Comparison of ENCODE assay signal across 28 cellular contexts in genomic region chr5:26940981-26941380, GRCh38.
DNase-seq lines count a peak whose midpoint lies in the region; ATAC-seq and TF ChIP-seq lines count a peak whose summit lies in the region.
"Had no signal": no experiment of that assay in that cellular context is flagged by ENCODE, and none has a peak within 500 bp of the region (broad histone marks: within the 10 kb centered on the region; RNA-seq: fewer than 3 reads in every experiment).

No MANE protein-coding gene starts in this region.

- no peak for TF ChIP-seq CTCF in RWPE2 (IDR thresholded peaks at IDR 0.05; ENCODE audit: poor library complexity, severe bottlenecking)
- no peak for TF ChIP-seq CTCF in Caco-2 (IDR thresholded peaks at IDR 0.05; ENCODE audit: insufficient read depth in 1 of 2, low read depth in 1 of 2, low read length in 1 of 2, severe bottlenecking in 1 of 2, unreplicated experiment in 1 of 2)

- intact Hi-C loops in Caco-2 (cut with micrococcal nuclease; ENCODE audit: unreplicated experiment): no loop called here

- peaks cover 17% of the 10 kb centered on the region for H3K4me1 ChIP-seq in RWPE2 (ENCODE audit: insufficient read depth, poor library complexity, severe bottlenecking)
- H3K4me1 ChIP-seq in neuronal stem cell (ENCODE audit: control insufficient read depth in 2 of 2, insufficient read depth in 1 of 2, low read depth in 1 of 2, low read length in 2 of 2): no peaks in the 10 kb centered on the region
- H3K4me1 ChIP-seq in Caco-2: no peaks in the 10 kb centered on the region
- H3K4me1 ChIP-seq: body of pancreas had no signal

- H3K18ac ChIP-seq in neuronal stem cell (ENCODE audit: low read length): no peak overlapping the region

- H3K27ac Mint-ChIP-seq in Caco-2 (ENCODE audit: unreplicated experiment): no peak overlapping the region
- H3K27ac Mint-ChIP-seq: activated naive CD8-positive, alpha-beta T cell treated with anti-CD3 and anti-CD28 coated beads, Interleukin-2, amount 10 ng/mL, durations not matched to agents 7 days and 5 days; CD4-positive, alpha-beta memory T cell; HFFc6; mesothelial cell of epicardium; natural killer cell; type B pancreatic cell; WTC11 had no signal

- no peak overlapping the region for H3K14ac ChIP-seq in neuronal stem cell (ENCODE audit: low read length)

- H3K4ac ChIP-seq in neuronal stem cell (ENCODE audit: low read length): no peak overlapping the region

- peak overlapping the region; percentile 14 for H2AFZ ChIP-seq in neuronal stem cell (ENCODE audit: low read length)

- ATAC-seq in RWPE2 (ENCODE audit: low read depth): peak; percentile 42; the same call in 1 of the 3 replicates
- no peak for ATAC-seq in esophagus mucosa
- no peak for ATAC-seq in HG03135 (IDR thresholded peaks at IDR 0.05; ENCODE audit: unreplicated experiment)
- ATAC-seq: body of pancreas, left lobe of liver, natural killer cell, WTC11 had no signal

- H3K9me3 ChIP-seq in RWPE2 (ENCODE audit: severe bottlenecking) (no peaks in the 10 kb centered on the region), neuronal stem cell (replicated peaks in 1 of 2; ENCODE audit: control insufficient read depth in 2 of 2, insufficient read depth in 1 of 2, low read depth in 1 of 2, low read length in 2 of 2) (peaks cover 0 to 4% of the 10 kb centered on the region in 2 donors), Caco-2 (no peaks in the 10 kb centered on the region)
- H3K9me3 ChIP-seq: body of pancreas had no signal

- H2BK12ac ChIP-seq in neuronal stem cell (ENCODE audit: low read length): no peak overlapping the region

- no peaks in the 10 kb centered on the region for H3K36me3 ChIP-seq in RWPE2 (ENCODE audit: low read depth)
- H3K36me3 ChIP-seq in neuronal stem cell (replicated peaks in 1 of 2; ENCODE audit: control insufficient read depth in 2 of 2, insufficient read depth in 2 of 2, low read length in 2 of 2): no peaks in the 10 kb centered on the region
- no peaks in the 10 kb centered on the region for H3K36me3 ChIP-seq in Caco-2 (ENCODE audit: control insufficient read depth, insufficient read depth, low read length)

- no peak overlapping the region for H2AK5ac ChIP-seq in neuronal stem cell (ENCODE audit: low read depth, low read length)

- no peak overlapping the region for H4K91ac ChIP-seq in neuronal stem cell (ENCODE audit: low read depth, low read length, poor library complexity)

- H3K4me1 Mint-ChIP-seq in Caco-2 (ENCODE audit: low read depth, unreplicated experiment): no peaks in the 10 kb centered on the region
- H3K4me1 Mint-ChIP-seq: activated naive CD8-positive, alpha-beta T cell treated with anti-CD3 and anti-CD28 coated beads, Interleukin-2, amount 10 ng/mL, durations not matched to agents 7 days and 5 days; CD4-positive, alpha-beta memory T cell; mesothelial cell of epicardium; natural killer cell; WTC11 had no signal

- CTCF ChIA-PET in Caco-2 (lab: Charles Lee): no interaction called here

- no TSS peak for BruUV-seq in Caco-2 (replicated peaks; lab: Mats Ljungman, UMichigan)

- no peaks in the 10 kb centered on the region for H3K9me3 Mint-ChIP-seq in Caco-2 (ENCODE audit: unreplicated experiment)
- H3K9me3 Mint-ChIP-seq: HFFc6, mesothelial cell of epicardium, type B pancreatic cell, WTC11 had no signal

- H3K79me1 ChIP-seq in neuronal stem cell (ENCODE audit: low read depth, low read length): no peaks in the 10 kb centered on the region

- no peak overlapping the region for H3K4me2 ChIP-seq in neuronal stem cell (ENCODE audit: insufficient read depth, low read length, poor library complexity, severe bottlenecking)
- H3K4me2 ChIP-seq: smooth muscle cell had no signal

- no CpG with 5 or more reads among the region's 1 CpG for WGBS in neuronal stem cell (ENCODE audit: extremely low coverage in 2 of 2, insufficient read length in 2 of 2, insufficient replicate concordance in 1 of 2), 2 donors

- H2BK120ac ChIP-seq in neuronal stem cell (ENCODE audit: low read depth, low read length): no peak overlapping the region

- no peak overlapping the region for H3K4me3 ChIP-seq in RWPE2 (ENCODE audit: severe bottlenecking)
- H3K4me3 ChIP-seq in neuronal stem cell (ENCODE audit: low read length in 2 of 2): no peak overlapping the region
- H3K4me3 ChIP-seq in Caco-2 (ENCODE audit: low read depth, low read length): no peak overlapping the region
- H3K4me3 ChIP-seq: body of pancreas, smooth muscle cell had no signal

- H3K27me3 ChIP-seq in RWPE2 (ENCODE audit: insufficient read depth, poor library complexity, severe bottlenecking) (no peaks in the 10 kb centered on the region), neuronal stem cell (ENCODE audit: control insufficient read depth in 3 of 3, insufficient read depth in 3 of 3, low read depth in 1 of 3, low read length in 3 of 3) (no peaks in the 10 kb centered on the region), Caco-2 (replicated peaks; ENCODE audit: control insufficient read depth, insufficient read depth, low read length) (no peaks in the 10 kb centered on the region)
- H3K27me3 ChIP-seq: body of pancreas had no signal

- peak; percentile 55 to 74 for DNase-seq in NCI-H2081 (lab: John Stamatoyannopoulos, UW)
- no peak for DNase-seq in NCI-H2081 treated with DMSO at 0.1 percent for 48 hours (lab: John Stamatoyannopoulos, UW)
- peak; percentile 97 for DNase-seq in NCI-H146 (lab: John Stamatoyannopoulos, UW)
- DNase-seq in RWPE2 (ENCODE audit: low spot score): no peak
- DNase-seq in neuronal stem cell (ENCODE audit: low spot score): no peak
- no peak for DNase-seq in Caco-2
- DNase-seq: 8988T; activated CD8-positive, alpha-beta memory T cell treated with anti-CD3 and anti-CD28 coated beads, Interleukin-2, amount 50 U/mL, for 4 hours; activated naive CD8-positive, alpha-beta T cell treated with anti-CD3 and anti-CD28 coated beads, Interleukin-2, amount 10 ng/mL, durations not matched to agents 7 days and 5 days; AML-193; body of pancreas; CD4-positive, alpha-beta memory T cell; foreskin fibroblast; HFFc6; KG1; natural killer cell; NCI-H2107; NCI-H524 treated with DMSO at 0.1 percent for 48 hours; retina; stimulated activated CD4-positive, alpha-beta T cell treated with anti-CD3 and anti-CD28 coated beads, Interleukin-2, amount 100 ng/mL, for 24 hours; T-helper 9 cell had no signal

- H2BK15ac ChIP-seq in neuronal stem cell (ENCODE audit: low read length): no peak overlapping the region

- H3K27ac ChIP-seq in RWPE2 (ENCODE audit: poor library complexity, severe bottlenecking) (no peak overlapping the region), neuronal stem cell (replicated peaks; ENCODE audit: low read length) (no peak overlapping the region)
- H3K27ac ChIP-seq: body of pancreas had no signal

- no peak overlapping the region for H3K9ac ChIP-seq in neuronal stem cell (ENCODE audit: low read depth, low read length, poor library complexity)

- POLR2A ChIA-PET in Caco-2 (lab: Charles Lee): no interaction called here

- H4K8ac ChIP-seq in neuronal stem cell (ENCODE audit: low read depth, low read length): no peak overlapping the region

- no peaks in the 10 kb centered on the region for H3K27me3 Mint-ChIP-seq in Caco-2 (ENCODE audit: insufficient read depth, unreplicated experiment)
- H3K27me3 Mint-ChIP-seq: activated naive CD8-positive, alpha-beta T cell treated with anti-CD3 and anti-CD28 coated beads, Interleukin-2, amount 10 ng/mL, durations not matched to agents 7 days and 5 days; CD4-positive, alpha-beta memory T cell; type B pancreatic cell had no signal

- H3K23ac ChIP-seq in neuronal stem cell (ENCODE audit: low read depth, low read length, poor library complexity): no peak overlapping the region

- H3K4me3 Mint-ChIP-seq in Caco-2 (ENCODE audit: unreplicated experiment): no peak overlapping the region
- H3K4me3 Mint-ChIP-seq: activated naive CD8-positive, alpha-beta T cell treated with anti-CD3 and anti-CD28 coated beads, Interleukin-2, amount 10 ng/mL, durations not matched to agents 7 days and 5 days; CD4-positive, alpha-beta memory T cell; HFFc6; mesothelial cell of epicardium; natural killer cell; type B pancreatic cell; WTC11 had no signal

- H3K36me3 Mint-ChIP-seq in Caco-2 (ENCODE audit: insufficient read depth, unreplicated experiment): no peaks in the 10 kb centered on the region
- H3K36me3 Mint-ChIP-seq: activated naive CD8-positive, alpha-beta T cell treated with anti-CD3 and anti-CD28 coated beads, Interleukin-2, amount 10 ng/mL, durations not matched to agents 7 days and 5 days; CD4-positive, alpha-beta memory T cell; mesothelial cell of epicardium; natural killer cell; type B pancreatic cell; WTC11 had no signal

- no peak overlapping the region for H2BK5ac ChIP-seq in neuronal stem cell (ENCODE audit: low read length)

Comparison
In these comparisons a context has a peak if more than half of its experiments do, and no peak if none do; other contexts are left out.
1. DNase-seq: peak in NCI-H2081 (2 of 2) and NCI-H146 (single experiment); none in NCI-H2081 treated with DMSO at 0.1 percent for 48 hours (single experiment), RWPE2 (single experiment), neuronal stem cell (single experiment) and Caco-2 (0 of 2).